12 cellular contexts compared by ENCODE assay signal in the genomic region with DNA sequence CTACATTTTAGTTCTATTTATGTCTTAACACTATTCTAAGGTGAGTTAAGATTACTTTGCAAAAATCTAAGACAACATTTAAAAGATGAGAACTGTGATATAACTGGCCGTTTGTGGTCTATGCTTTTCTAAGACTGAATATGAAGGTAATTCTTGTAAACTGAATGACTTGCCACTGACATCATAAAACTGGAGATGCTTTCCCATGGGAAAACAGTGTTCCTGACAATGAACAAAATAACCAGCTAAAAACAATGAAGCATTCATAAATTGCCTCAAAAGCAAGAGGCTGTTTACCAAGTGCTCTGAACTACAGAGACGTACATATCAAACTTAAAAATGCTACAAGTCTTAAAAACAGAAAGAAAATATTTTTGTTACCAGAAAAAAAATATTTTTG. TPM values are rescaled to one million over a fixed set of nuclear protein-coding genes. Genes with fewer than 3 reads are reported as not detected.
DNase-seq lines count a peak whose midpoint lies in the region; ATAC-seq and TF ChIP-seq lines count a peak whose summit lies in the region.
"Had no signal": no experiment of that assay in that cellular context is flagged by ENCODE, and none has a peak within 500 bp of the region (broad histone marks: within the 10 kb centered on the region; RNA-seq: fewer than 3 reads in every experiment).

No MANE protein-coding gene starts in this region.

- H3K9me3 ChIP-seq in gastroesophageal sphincter = no peaks in the 10 kb centered on the region
- H3K9me3 ChIP-seq: colonic mucosa had no signal

- no peak for TF ChIP-seq POLR2A in gastroesophageal sphincter (IDR thresholded peaks at IDR 0.05)

- H3K4me3 ChIP-seq in gastroesophageal sphincter = no peak overlapping the region
- no peak overlapping the region for H3K4me3 ChIP-seq in skeletal muscle cell (ENCODE audit: low read depth, low read length)
- H3K4me3 ChIP-seq: colonic mucosa had no signal

- peaks cover 2% of the 10 kb centered on the region for H3K9me3 Mint-ChIP-seq in stimulated activated effector memory CD8-positive, alpha-beta T cell treated with anti-CD3 and anti-CD28 coated beads, Interleukin-12 subunit alpha, Interleukin-12 subunit beta, amount 100 ng/mL, for 72 hours
- H3K9me3 Mint-ChIP-seq: activated CD4-positive, alpha-beta memory T cell treated with anti-CD3 and anti-CD28 coated beads, Interleukin-2, amount 10 ng/mL, durations not matched to agents 7 days and 5 days had no signal

- TF ChIP-seq EP300 in gastroesophageal sphincter (IDR thresholded peaks at IDR 0.05) = no peak

- H3K27ac Mint-ChIP-seq in stimulated activated effector memory CD8-positive, alpha-beta T cell treated with anti-CD3 and anti-CD28 coated beads, Interleukin-12 subunit alpha, Interleukin-12 subunit beta, amount 100 ng/mL, for 72 hours = no peak overlapping the region
- H3K27ac Mint-ChIP-seq: activated CD4-positive, alpha-beta memory T cell treated with anti-CD3 and anti-CD28 coated beads, Interleukin-2, amount 10 ng/mL, durations not matched to agents 7 days and 5 days had no signal

- H3K27me3 ChIP-seq in gastroesophageal sphincter = no peaks in the 10 kb centered on the region
- H3K27me3 ChIP-seq: colonic mucosa had no signal

- peaks cover 5 to 66% (median 31%) of the 10 kb centered on the region in 3 donors for H3K4me1 ChIP-seq in gastroesophageal sphincter
- H3K4me1 ChIP-seq: colonic mucosa had no signal

- no peak for TF ChIP-seq CTCF in gastroesophageal sphincter (IDR thresholded peaks at IDR 0.05)

- WGBS in gastroesophageal sphincter (ENCODE audit: low coverage in 1 of 2), 2 donors = 28 to 29% methylated on average over 2 of the region's 2 CpGs

- H3K36me3 ChIP-seq in gastroesophageal sphincter = no peaks in the 10 kb centered on the region
- H3K36me3 ChIP-seq: colonic mucosa had no signal

- ATAC-seq in gastroesophageal sphincter = peak; percentile 9
- ATAC-seq in GM21576 (IDR thresholded peaks at IDR 0.05; ENCODE audit: unreplicated experiment) = no peak
- no peak for ATAC-seq in stimulated activated effector memory CD8-positive, alpha-beta T cell treated with anti-CD3 and anti-CD28 coated beads, Interleukin-12 subunit alpha, Interleukin-12 subunit beta, amount 100 ng/mL, for 72 hours
- ATAC-seq in HG03469 (IDR thresholded peaks at IDR 0.05; ENCODE audit: unreplicated experiment) = no peak
- ATAC-seq: naive thymus-derived CD8-positive, alpha-beta T cell had no signal

- no peak overlapping the region for H3K4me3 Mint-ChIP-seq in stimulated activated effector memory CD8-positive, alpha-beta T cell treated with anti-CD3 and anti-CD28 coated beads, Interleukin-12 subunit alpha, Interleukin-12 subunit beta, amount 100 ng/mL, for 72 hours
- H3K4me3 Mint-ChIP-seq: activated CD4-positive, alpha-beta memory T cell treated with anti-CD3 and anti-CD28 coated beads, Interleukin-2, amount 10 ng/mL, durations not matched to agents 7 days and 5 days; naive thymus-derived CD8-positive, alpha-beta T cell had no signal

- no peaks in the 10 kb centered on the region for H3K4me1 Mint-ChIP-seq in stimulated activated effector memory CD8-positive, alpha-beta T cell treated with anti-CD3 and anti-CD28 coated beads, Interleukin-12 subunit alpha, Interleukin-12 subunit beta, amount 100 ng/mL, for 72 hours
- H3K4me1 Mint-ChIP-seq: activated CD4-positive, alpha-beta memory T cell treated with anti-CD3 and anti-CD28 coated beads, Interleukin-2, amount 10 ng/mL, durations not matched to agents 7 days and 5 days had no signal

- peak overlapping the region in 2 of 4 donors; percentile 56 to 57 for H3K27ac ChIP-seq in gastroesophageal sphincter
- H3K27ac ChIP-seq: colonic mucosa had no signal

- peak; percentile 62 for DNase-seq in GM04504 (ENCODE audit: low read depth)
- DNase-seq in SW480 (ENCODE audit: low spot score) = peak; percentile 14
- DNase-seq in skeletal muscle cell (ENCODE audit: low read depth) = peak; percentile 63
- no peak for DNase-seq in stimulated activated effector memory CD8-positive, alpha-beta T cell treated with anti-CD3 and anti-CD28 coated beads, Interleukin-12 subunit alpha, Interleukin-12 subunit beta, amount 100 ng/mL, for 72 hours (ENCODE audit: low spot score in 2 of 2)
- DNase-seq in NCI-H2196 treated with DMSO at 0.1 percent for 48 hours (lab: John Stamatoyannopoulos, UW; ENCODE audit: unreplicated experiment) = no peak
- DNase-seq: activated CD4-positive, alpha-beta memory T cell treated with anti-CD3 and anti-CD28 coated beads, Interleukin-2, amount 10 ng/mL, durations not matched to agents 7 days and 5 days; colonic mucosa; GDM1; naive thymus-derived CD8-positive, alpha-beta T cell had no signal

- no peaks in the 10 kb centered on the region for H3K36me3 Mint-ChIP-seq in stimulated activated effector memory CD8-positive, alpha-beta T cell treated with anti-CD3 and anti-CD28 coated beads, Interleukin-12 subunit alpha, Interleukin-12 subunit beta, amount 100 ng/mL, for 72 hours

RNA-seq across cellular contexts. Expression of gene APP, which starts 54.7 kb away (rescaled TPM):
- total RNA-seq in gastroesophageal sphincter = 100 to 1,000 TPM; 282 to 724 (median 545) TPM

Comparison
In these comparisons a context has a peak if more than half of its experiments do, and no peak if none do; other contexts are left out.
1. DNase-seq: peak in GM04504 (single experiment), SW480 (single experiment) and skeletal muscle cell (single experiment); none in stimulated activated effector memory CD8-positive, alpha-beta T cell treated with anti-CD3 and anti-CD28 coated beads, Interleukin-12 subunit alpha, Interleukin-12 subunit beta, amount 100 ng/mL, for 72 hours (0 of 2) and NCI-H2196 treated with DMSO at 0.1 percent for 48 hours (single experiment).